In genomic region chr15:63349621-63350020, GRCh38 we compare ENCODE assay signal across 27 cellular contexts. TPM values are rescaled to one million over a fixed set of nuclear protein-coding genes. Genes with fewer than 3 reads are reported as not detected.
DNase-seq lines count a peak whose midpoint lies in the region; TF ChIP-seq lines count a peak whose summit lies in the region.
"Had no signal": no experiment of that assay in that cellular context is flagged by ENCODE, and none has a peak within 500 bp of the region (broad histone marks: within the 10 kb centered on the region; RNA-seq: fewer than 3 reads in every experiment).

No MANE protein-coding gene starts in this region.

- H3K4me3 Mint-ChIP-seq in MCF 10A (ENCODE audit: unreplicated experiment) (no peak overlapping the region), neural progenitor cell (no peak overlapping the region)
- H3K4me3 Mint-ChIP-seq: activated naive CD4-positive, alpha-beta T cell treated with anti-CD3 and anti-CD28 coated beads, Interleukin-2, amount 50 U/mL, for 24 hours; CD4-positive, alpha-beta T cell; WTC11 had no signal

- H3K4me3 ChIP-seq in breast epithelium (no peak overlapping the region), neural progenitor cell (no peak overlapping the region), tibial artery (no peak overlapping the region), Karpas-422 (ENCODE audit: low read length) (no peak overlapping the region)
- H3K4me3 ChIP-seq: HAP-1, K562, PC-9, smooth muscle cell had no signal

- H3K79me2 ChIP-seq in neural progenitor cell (ENCODE audit: low read depth) (no peaks in the 10 kb centered on the region), Karpas-422 (ENCODE audit: low read length) (no peaks in the 10 kb centered on the region)

- TF ChIP-seq POLR2A in breast epithelium (IDR thresholded peaks at IDR 0.05) = no peak

- TF ChIP-seq CTCF in breast epithelium (IDR thresholded peaks at IDR 0.05) = no peak
- no peak for TF ChIP-seq CTCF in MCF 10A (IDR thresholded peaks at IDR 0.05; ENCODE audit: unreplicated experiment)
- TF ChIP-seq CTCF in neural progenitor cell (IDR thresholded peaks at IDR 0.05) = no peak
- TF ChIP-seq CTCF in tibial artery (IDR thresholded peaks at IDR 0.05) = no peak

- intact Hi-C loops in breast epithelium (cut with DNase I; ENCODE audit: low total_unique reads) (no loop called here), MCF 10A (cut with micrococcal nuclease) (no loop called here), tibial artery (cut with DNase I; ENCODE audit: low total_unique reads) (no loop called here)

- H3K27me3 ChIP-seq in breast epithelium = no peaks in the 10 kb centered on the region
- H3K27me3 ChIP-seq in neural progenitor cell = peaks cover 15% of the 10 kb centered on the region
- H3K27me3 ChIP-seq in tibial artery = no peaks in the 10 kb centered on the region
- no peaks in the 10 kb centered on the region for H3K27me3 ChIP-seq in Karpas-422 (ENCODE audit: low read length)
- H3K27me3 ChIP-seq: neutrophil had no signal

- H3K9ac ChIP-seq in neural progenitor cell = no peak overlapping the region
- H3K9ac ChIP-seq in Karpas-422 (ENCODE audit: low read length) = no peak overlapping the region

- H3K27ac Mint-ChIP-seq in MCF 10A (ENCODE audit: low read depth, unreplicated experiment) = no peak overlapping the region
- H3K27ac Mint-ChIP-seq in neural progenitor cell = peak overlapping the region; percentile 80
- H3K27ac Mint-ChIP-seq: activated naive CD4-positive, alpha-beta T cell treated with anti-CD3 and anti-CD28 coated beads, Interleukin-2, amount 50 U/mL, for 24 hours; CD4-positive, alpha-beta T cell; WTC11 had no signal

- peaks cover 0 to 15% of the 10 kb centered on the region in 2 donors for H3K4me1 ChIP-seq in breast epithelium
- peaks cover 12% of the 10 kb centered on the region for H3K4me1 ChIP-seq in neural progenitor cell
- peaks cover 0 to 35% (median 18%) of the 10 kb centered on the region in 4 donors for H3K4me1 ChIP-seq in tibial artery
- H3K4me1 ChIP-seq in Karpas-422 (ENCODE audit: low read length) = peaks cover 4% of the 10 kb centered on the region; the same call in 1 of the 2 replicates
- H3K4me1 ChIP-seq: HAP-1 had no signal

- H2AFZ ChIP-seq in neural progenitor cell (replicated peaks) = no peak overlapping the region
- no peak overlapping the region for H2AFZ ChIP-seq in Karpas-422 (ENCODE audit: low read length)
- H2AFZ ChIP-seq: PC-9 had no signal

- POLR2A ChIA-PET in MCF 10A (lab: Yijun Ruan, JAX) = interaction anchor here (1.0 to 3.1 kb wide), 8 partner anchors 10 to 32 kb away, joined by 4 to 23 read pairs (median 8); partner anchors contain the start of gene CA12

- H3K9me2 ChIP-seq in Karpas-422 (replicated peaks; ENCODE audit: insufficient read depth, low read length) = no peaks in the 10 kb centered on the region

- no peaks in the 10 kb centered on the region for H3F3A ChIP-seq in neural progenitor cell (ENCODE audit: low read depth)

- peak overlapping the region; percentile 77 for H3K27ac ChIP-seq in breast epithelium
- H3K27ac ChIP-seq in caudate nucleus (ENCODE audit: low read depth, low read length) = peak overlapping the region; percentile 61
- H3K27ac ChIP-seq in neural progenitor cell = no peak overlapping the region
- peak overlapping the region; percentile 26 to 37 for H3K27ac ChIP-seq in tibial artery
- no peak overlapping the region for H3K27ac ChIP-seq in Karpas-422 (ENCODE audit: low read length)
- H3K27ac ChIP-seq: neutrophil, PC-9 had no signal

- no peak overlapping the region for H3K4me2 ChIP-seq in neural progenitor cell
- H3K4me2 ChIP-seq in Karpas-422 (ENCODE audit: low read depth, low read length, poor library complexity, severe bottlenecking) = no peak overlapping the region
- H3K4me2 ChIP-seq: PC-9 had no signal

- H3K36me3 ChIP-seq in breast epithelium (no peaks in the 10 kb centered on the region), neural progenitor cell (no peaks in the 10 kb centered on the region), tibial artery (no peaks in the 10 kb centered on the region), Karpas-422 (ENCODE audit: insufficient read depth, low read length) (no peaks in the 10 kb centered on the region)
- H3K36me3 ChIP-seq: HAP-1, neutrophil had no signal

- CTCF ChIA-PET in MCF 10A (lab: Yijun Ruan, JAX) = interaction anchor here (0.6 to 1.8 kb wide), 3 partner anchors 12 to 32 kb away, joined by 3 to 5 read pairs (median 3); partner anchors contain the start of gene CA12

- H3K27me3 Mint-ChIP-seq in MCF 10A (ENCODE audit: insufficient read depth, unreplicated experiment) (no peaks in the 10 kb centered on the region), neural progenitor cell (ENCODE audit: insufficient read depth, low read depth) (peaks cover 9% of the 10 kb centered on the region)
- H3K27me3 Mint-ChIP-seq: activated naive CD4-positive, alpha-beta T cell treated with anti-CD3 and anti-CD28 coated beads, Interleukin-2, amount 50 U/mL, for 24 hours; CD4-positive, alpha-beta T cell had no signal

- H4K20me1 ChIP-seq in neural progenitor cell (ENCODE audit: low read depth) = no peaks in the 10 kb centered on the region
- no peaks in the 10 kb centered on the region for H4K20me1 ChIP-seq in Karpas-422 (ENCODE audit: insufficient read depth, low read depth, low read length)

- H3K4me1 Mint-ChIP-seq in MCF 10A (ENCODE audit: insufficient read depth, unreplicated experiment) (peaks cover 36% of the 10 kb centered on the region), neural progenitor cell (peaks cover 38% of the 10 kb centered on the region)
- H3K4me1 Mint-ChIP-seq: activated naive CD4-positive, alpha-beta T cell treated with anti-CD3 and anti-CD28 coated beads, Interleukin-2, amount 50 U/mL, for 24 hours had no signal

- no TSS peak for BruUV-seq in MCF 10A (replicated peaks; lab: Mats Ljungman, UMichigan)

- H3K9me3 Mint-ChIP-seq in MCF 10A (ENCODE audit: unreplicated experiment) = no peaks in the 10 kb centered on the region
- H3K9me3 Mint-ChIP-seq in neural progenitor cell = no peaks in the 10 kb centered on the region
- H3K9me3 Mint-ChIP-seq: activated naive CD4-positive, alpha-beta T cell treated with anti-CD3 and anti-CD28 coated beads, Interleukin-2, amount 50 U/mL, for 24 hours; CD4-positive, alpha-beta T cell; WTC11 had no signal

- H3K36me3 Mint-ChIP-seq in MCF 10A (ENCODE audit: insufficient read depth, unreplicated experiment) (peaks cover 4% of the 10 kb centered on the region), neural progenitor cell (no peaks in the 10 kb centered on the region)
- H3K36me3 Mint-ChIP-seq: activated naive CD4-positive, alpha-beta T cell treated with anti-CD3 and anti-CD28 coated beads, Interleukin-2, amount 50 U/mL, for 24 hours; WTC11 had no signal

- DNase-seq in breast epithelium (ENCODE audit: low spot score in 2 of 2) (no peak), MCF 10A (ENCODE audit: unreplicated experiment) (no peak), caudate nucleus (lab: John Stamatoyannopoulos, UW) (no peak), neural progenitor cell (ENCODE audit: low spot score) (no peak), tibial artery (no peak), Karpas-422 (no peak), DMS153 treated with DMSO at 0.1 percent for 48 hours (lab: John Stamatoyannopoulos, UW; ENCODE audit: unreplicated experiment) (no peak)
- no peak for DNase-seq in activated CD8-positive, alpha-beta memory T cell treated with anti-CD3 and anti-CD28 coated beads, Interleukin-2, amount 50 U/mL, for 4 hours
- DNase-seq: activated CD4-positive, alpha-beta T cell treated with anti-CD3 and anti-CD28 coated beads, Interleukin-2, amount 50 U/mL, for 1 hour; CD4-positive, alpha-beta T cell; glutamatergic neuron; left colon; mesendoderm; MM.1S; NCI-H2029; NCI-H524 treated with DMSO at 0.1 percent for 48 hours; NK-92 treated with Interleukin-12 subunit alpha and Interleukin-12 subunit beta, amount 100 ng/mL, for 24 hours; PC-9; SIG-M5; stimulated activated CD4-positive, alpha-beta T cell treated with anti-CD3 and anti-CD28 coated beads, Interleukin-1b, Interleukin-23, amount 100 ng/mL, for 48 hours; T1000 had no signal

- H3K9me3 ChIP-seq in breast epithelium (no peaks in the 10 kb centered on the region), neural progenitor cell (ENCODE audit: low read depth) (no peaks in the 10 kb centered on the region), tibial artery (no peaks in the 10 kb centered on the region), Karpas-422 (ENCODE audit: low read length) (no peaks in the 10 kb centered on the region)
- H3K9me3 ChIP-seq: HAP-1, neutrophil had no signal

RNA-seq across cellular contexts. Expression of gene CA12, which starts 32.0 kb away (rescaled TPM):
- total RNA-seq in breast epithelium (10 to 100 TPM; 11.7 to 64.5 (median 61.9) TPM), MCF 10A (2022) (19.6 and 20.3 TPM in 2 replicates), neural progenitor cell (ENCODE audit: low replicate concordance) (0.45 and 0.81 TPM in 2 replicates)
- total RNA-seq in Karpas-422 (2014; rRNA removed; shearing (Covaris generic); ENCODE audit: low replicate concordance) = not detected in 2 replicates
- total RNA-seq: CD4-positive, alpha-beta T cell had no signal

Comparison
In these comparisons a context has a peak if more than half of its experiments do, and no peak if none do; other contexts are left out.
1. H3K27ac ChIP-seq: peak in breast epithelium (2 of 2), caudate nucleus (single experiment) and tibial artery (2 of 2); none in neural progenitor cell (single experiment) and Karpas-422 (single experiment).